In genomic region chr1:29045663-29046062, GRCh38 we compare ENCODE assay signal across 3 cellular contexts.
DNase-seq lines count a peak whose midpoint lies in the region; ATAC-seq, FAIRE-seq and TF ChIP-seq lines count a peak whose summit lies in the region.
"Not testable (repeated sequence)": the region's sequence is repeated elsewhere in the genome, so short reads cannot be mapped to it uniquely, and the experiment has no call there.

No MANE protein-coding gene starts in this region.

- TF ChIP-seq EP300 in K562 (IDR thresholded peaks at IDR 0.05; ENCODE audit: low read length), result not testable (repeated sequence)

- not testable (repeated sequence) for H3K27ac Mint-ChIP-seq in WTC11

- H3K9me3 ChIP-seq in HEK293 (ENCODE audit: control insufficient read depth, insufficient read depth, low read depth, low read length); K562 (replicated peaks; ENCODE audit: control insufficient read depth, insufficient read depth, low read depth, low read length): not testable (repeated sequence)

- not testable (repeated sequence) for H3K4me3 ChIP-seq in HEK293 (ENCODE audit: low read depth, low read length); K562

- not testable (repeated sequence) for H3K4me2 ChIP-seq in K562 (ENCODE audit: insufficient read depth, low read length)

- POLR2A ChIA-PET in HEK293 (lab: Yijun Ruan, JAX), result not testable (repeated sequence)
- POLR2A ChIA-PET in WTC11 (lab: Charles Lee), result interaction anchor here (0.6 kb wide), 1 partner anchor 77 kb away, joined by 3 read pairs; no protein-coding TSS in a partner anchor
- POLR2A ChIA-PET in K562 (lab: Yijun Ruan, JAX), result interaction anchor here (2.3 kb wide), 1 partner anchor 11 kb away, joined by 5 read pairs; no protein-coding TSS in a partner anchor

- H2AFZ ChIP-seq in K562 (ENCODE audit: low read depth, low read length), result not testable (repeated sequence)

- not testable (repeated sequence) for H3K9me3 Mint-ChIP-seq in WTC11

- FAIRE-seq in K562 (lab: Jason Lieb, UNC), result not testable (repeated sequence)

- not testable (repeated sequence) for H3K27ac ChIP-seq in HEK293 (ENCODE audit: extremely low read depth, low read depth, low read length); K562 (ENCODE audit: extremely low read depth, low read depth, low read length)

- H3K36me3 Mint-ChIP-seq in WTC11, result peaks cover 12% of the 10 kb centered on the region

- not testable (repeated sequence) for TF ChIP-seq RAD21 in K562 (CRISPR knock-in tag; conservative IDR thresholded peaks at IDR 0.05 in 1 of 2, IDR thresholded peaks at IDR 0.05 in 1 of 2)

- DNase-seq in WTC11 (ENCODE audit: low spot score); K562 (ENCODE audit: extremely low read depth in 1 of 4, low spot score in 3 of 4): not testable (repeated sequence)

- intact Hi-C loops in K562 (cut with micrococcal nuclease), result not testable (repeated sequence)

- ATAC-seq in WTC11, K562: not testable (repeated sequence)

- not testable (repeated sequence) for H3K79me2 ChIP-seq in K562 (ENCODE audit: control insufficient read depth, insufficient read depth, low read length)

- H3K27me3 ChIP-seq in K562 (ENCODE audit: control insufficient read depth in 2 of 2, insufficient read depth in 2 of 2, low read length in 2 of 2), result not testable (repeated sequence)

- BruUV-seq in K562 (replicated peaks; lab: Mats Ljungman, UMichigan), result not testable (repeated sequence)

- H3K36me3 ChIP-seq in HEK293 (ENCODE audit: control insufficient read depth in 2 of 2, insufficient read depth in 1 of 2, low read length in 2 of 2) (peaks cover 7 to 10% of the 10 kb centered on the region in 2 experiments; a peak in 2 of 3 replicates), K562 (ENCODE audit: control insufficient read depth, insufficient read depth, low read length) (peaks cover 67% of the 10 kb centered on the region)

- in situ Hi-C loops in K562 (cut with MboI), result not testable (repeated sequence)

- 85% methylated on average over 1 of the region's 1 CpG for WGBS in K562 (ENCODE audit: insufficient coverage, low coverage, missing lambda C conversion rate)

- H3K9me1 ChIP-seq in K562 (ENCODE audit: control insufficient read depth, insufficient read depth, low read length), result not testable (repeated sequence)

- H4K20me1 ChIP-seq in K562 (replicated peaks; ENCODE audit: control insufficient read depth, insufficient read depth, low read length), result not testable (repeated sequence)

- CTCF ChIA-PET in HEK293 (lab: Yijun Ruan, JAX), result interaction anchor here (0.7 to 1.8 kb wide), 3 partner anchors 13 to 210 kb away, joined by 3 to 5 read pairs (median 3); no protein-coding TSS in a partner anchor
- CTCF ChIA-PET in WTC11 (lab: Charles Lee), result interaction anchor here (1.4 kb wide), 1 partner anchor 62 kb away, joined by 4 read pairs; no protein-coding TSS in a partner anchor
- CTCF ChIA-PET in K562 (lab: Yijun Ruan, JAX; ENCODE audit: low intra/inter-chr PET ratio), result not testable (repeated sequence)

- H3K4me1 Mint-ChIP-seq in WTC11, result not testable (repeated sequence)

- not testable (repeated sequence) for H3K27me3 Mint-ChIP-seq in WTC11 (ENCODE audit: low read depth)

- H3K4me1 ChIP-seq in HEK293 (ENCODE audit: control insufficient read depth, insufficient read depth, low read length); K562 (replicated peaks in 1 of 2; ENCODE audit: control insufficient read depth in 2 of 2, insufficient read depth in 2 of 2, low read length in 2 of 2): not testable (repeated sequence)

- not testable (repeated sequence) for H3K9ac ChIP-seq in K562 (ENCODE audit: insufficient read depth in 1 of 2, low read depth in 2 of 2, low read length in 2 of 2)

- TF ChIP-seq CTCF in HEK293 (tag by site-specific recombination; IDR thresholded peaks at IDR 0.05); WTC11 (IDR thresholded peaks at IDR 0.05); K562 (IDR thresholded peaks at IDR 0.05 in 2 of 3, conservative IDR thresholded peaks at IDR 0.05 in 1 of 3; ENCODE audit: insufficient read depth in 2 of 3, low read depth in 1 of 3, low read length in 3 of 3): not testable (repeated sequence)

- TF ChIP-seq POLR2A in K562 (conservative IDR thresholded peaks at IDR 0.05), result not testable (repeated sequence)

- H3K4me3 Mint-ChIP-seq in WTC11, result not testable (repeated sequence)

TF ChIP-seq in HEK293, 187 proteins besides CTCF, POLR2A, EP300 and RAD21:
- TF ChIP-seq ZNF121 (tag by site-specific recombination; IDR thresholded peaks at IDR 0.05), result peak; percentile 69; the same call in 1 of the 2 replicates

TF ChIP-seq in WTC11, 78 proteins besides CTCF, POLR2A, EP300 and RAD21:
- 0 out of 2 replicates have a peak, but pooled peaks have one; percentile 7 for TF ChIP-seq ZNF121 (CRISPR knock-in tag; IDR thresholded peaks at IDR 0.05)
TF ChIP-seq in WTC11: peak in this region for 1; not testable (repeated sequence) for 77.

TF ChIP-seq in K562, 482 proteins besides CTCF, POLR2A, EP300 and RAD21:
- TF ChIP-seq ADNP (tag; IDR thresholded peaks at IDR 0.05), result peak; percentile 5; the same call in 1 of the 2 replicates
- TF ChIP-seq ZNF121 (CRISPR knock-in tag; conservative IDR thresholded peaks at IDR 0.05), result peak; percentile 87
TF ChIP-seq in K562: peak in this region for 2; not testable (repeated sequence) for 480.
